ENCODE assay signal across 1 cellular context in genomic region chr10:4661572-4662255, GRCh38.
TF ChIP-seq lines count a peak whose summit lies in the region.

No MANE protein-coding gene starts in this region.

TF ChIP-seq in K562, 482 proteins besides CTCF, POLR2A, EP300 and RAD21:
- TF ChIP-seq ZNF717 (CRISPR knock-in tag; IDR thresholded peaks at IDR 0.05), result no peak
- TF ChIP-seq CXXC5 (CRISPR knock-in tag; IDR thresholded peaks at IDR 0.05), result no peak
- TF ChIP-seq, protein P1, sequence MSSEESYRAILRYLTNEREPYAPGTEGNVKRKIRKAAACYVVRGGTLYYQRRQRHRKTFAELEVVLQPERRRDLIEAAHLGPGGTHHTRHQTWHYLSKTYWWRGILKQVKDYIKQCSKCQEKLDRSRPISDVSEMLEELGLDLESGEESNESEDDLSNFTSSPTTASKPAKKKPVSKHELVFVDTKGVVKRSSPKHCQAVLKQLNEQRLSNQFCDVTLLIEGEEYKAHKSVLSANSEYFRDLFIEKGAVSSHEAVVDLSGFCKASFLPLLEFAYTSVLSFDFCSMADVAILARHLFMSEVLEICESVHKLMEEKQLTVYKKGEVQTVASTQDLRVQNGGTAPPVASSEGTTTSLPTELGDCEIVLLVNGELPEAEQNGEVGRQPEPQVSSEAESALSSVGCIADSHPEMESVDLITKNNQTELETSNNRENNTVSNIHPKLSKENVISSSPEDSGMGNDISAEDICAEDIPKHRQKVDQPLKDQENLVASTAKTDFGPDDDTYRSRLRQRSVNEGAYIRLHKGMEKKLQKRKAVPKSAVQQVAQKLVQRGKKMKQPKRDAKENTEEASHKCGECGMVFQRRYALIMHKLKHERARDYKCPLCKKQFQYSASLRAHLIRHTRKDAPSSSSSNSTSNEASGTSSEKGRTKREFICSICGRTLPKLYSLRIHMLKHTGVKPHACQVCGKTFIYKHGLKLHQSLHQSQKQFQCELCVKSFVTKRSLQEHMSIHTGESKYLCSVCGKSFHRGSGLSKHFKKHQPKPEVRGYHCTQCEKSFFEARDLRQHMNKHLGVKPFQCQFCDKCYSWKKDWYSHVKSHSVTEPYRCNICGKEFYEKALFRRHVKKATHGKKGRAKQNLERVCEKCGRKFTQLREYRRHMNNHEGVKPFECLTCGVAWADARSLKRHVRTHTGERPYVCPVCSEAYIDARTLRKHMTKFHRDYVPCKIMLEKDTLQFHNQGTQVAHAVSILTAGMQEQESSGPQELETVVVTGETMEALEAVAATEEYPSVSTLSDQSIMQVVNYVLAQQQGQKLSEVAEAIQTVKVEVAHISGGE (CRISPR knock-in tag; IDR thresholded peaks at IDR 0.05), result no peak
- TF ChIP-seq HMG20B (CRISPR knock-in tag; IDR thresholded peaks at IDR 0.05), result no peak
- no peak for TF ChIP-seq TAF15 (IDR thresholded peaks at IDR 0.05; ENCODE audit: low read depth, low read length)
- TF ChIP-seq CREBBP (IDR thresholded peaks at IDR 0.05; ENCODE audit: low read depth, low read length), result no peak
- TF ChIP-seq C11orf30 (IDR thresholded peaks at IDR 0.05; ENCODE audit: low read depth), result no peak
- no peak for TF ChIP-seq HNRNPK (IDR thresholded peaks at IDR 0.05; ENCODE audit: low read depth, low read length, poor library complexity, severe bottlenecking)
- no peak for TF ChIP-seq EGR1 (conservative IDR thresholded peaks at IDR 0.05)
- no peak for TF ChIP-seq ELF4 (CRISPR knock-in tag; IDR thresholded peaks at IDR 0.05)
- TF ChIP-seq POLR3G (IDR thresholded peaks at IDR 0.05; ENCODE audit: extremely low read depth, insufficient read length, insufficient replicate concordance), result no peak
- TF ChIP-seq, protein P2, sequence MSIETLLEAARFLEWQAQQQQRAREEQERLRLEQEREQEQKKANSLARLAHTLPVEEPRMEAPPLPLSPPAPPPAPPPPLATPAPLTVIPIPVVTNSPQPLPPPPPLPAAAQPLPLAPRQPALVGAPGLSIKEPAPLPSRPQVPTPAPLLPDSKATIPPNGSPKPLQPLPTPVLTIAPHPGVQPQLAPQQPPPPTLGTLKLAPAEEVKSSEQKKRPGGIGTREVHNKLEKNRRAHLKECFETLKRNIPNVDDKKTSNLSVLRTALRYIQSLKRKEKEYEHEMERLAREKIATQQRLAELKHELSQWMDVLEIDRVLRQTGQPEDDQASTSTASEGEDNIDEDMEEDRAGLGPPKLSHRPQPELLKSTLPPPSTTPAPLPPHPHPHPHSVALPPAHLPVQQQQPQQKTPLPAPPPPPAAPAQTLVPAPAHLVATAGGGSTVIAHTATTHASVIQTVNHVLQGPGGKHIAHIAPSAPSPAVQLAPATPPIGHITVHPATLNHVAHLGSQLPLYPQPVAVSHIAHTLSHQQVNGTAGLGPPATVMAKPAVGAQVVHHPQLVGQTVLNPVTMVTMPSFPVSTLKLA (conservative IDR thresholded peaks at IDR 0.05), result no peak
- TF ChIP-seq RBFOX2 (IDR thresholded peaks at IDR 0.05; ENCODE audit: low read depth, low read length), result no peak
- TF ChIP-seq GATA2 (CRISPR knock-in tag; IDR thresholded peaks at IDR 0.05), result no peak
- TF ChIP-seq ZNF586 (CRISPR knock-in tag; conservative IDR thresholded peaks at IDR 0.05), result no peak
- no peak for TF ChIP-seq TCFL5 (CRISPR knock-in tag; conservative IDR thresholded peaks at IDR 0.05)
- TF ChIP-seq ZNF143 (CRISPR knock-in tag; IDR thresholded peaks at IDR 0.05), result no peak
- no peak for TF ChIP-seq ZNF407 (IDR thresholded peaks at IDR 0.05; ENCODE audit: low read depth)
- no peak for TF ChIP-seq ARHGAP35 (IDR thresholded peaks at IDR 0.05; ENCODE audit: partially characterized antibody)
- no peak for TF ChIP-seq HNRNPLL (IDR thresholded peaks at IDR 0.05; ENCODE audit: low read depth, low read length, poor library complexity, severe bottlenecking)
